In genomic region chr7:127535546-127536425, GRCh38 we compare ENCODE assay signal across 20 cellular contexts. TPM values are rescaled to one million over a fixed set of nuclear protein-coding genes. Genes with fewer than 3 reads are reported as not detected.
DNase-seq lines count a peak whose midpoint lies in the region; ATAC-seq and TF ChIP-seq lines count a peak whose summit lies in the region.
"Had no signal": no experiment of that assay in that cellular context is flagged by ENCODE, and none has a peak within 500 bp of the region (broad histone marks: within the 10 kb centered on the region; RNA-seq: fewer than 3 reads in every experiment).

No MANE protein-coding gene starts in this region.

- in situ Hi-C loops in HAP-1 (cut with MboI; ENCODE audit: low sequenced_read_pairs), result no loop called here

- H3K36me3 Mint-ChIP-seq in brain, result no peaks in the 10 kb centered on the region
- H3K36me3 Mint-ChIP-seq in neural progenitor cell, result no peaks in the 10 kb centered on the region
- H3K36me3 Mint-ChIP-seq: CD4-positive, CD25-positive, alpha-beta regulatory T cell had no signal

- TF ChIP-seq CTCF in brain (conservative IDR thresholded peaks at IDR 0.05), result no peak
- no peak for TF ChIP-seq CTCF in neural progenitor cell (IDR thresholded peaks at IDR 0.05)

- H3K4me1 Mint-ChIP-seq in brain (peaks cover 28% of the 10 kb centered on the region), neural progenitor cell (peaks cover 17% of the 10 kb centered on the region)
- H3K4me1 Mint-ChIP-seq: B cell had no signal

- H3K27ac ChIP-seq in iPS-20b (ENCODE audit: low read length) (no peak overlapping the region), neural progenitor cell (no peak overlapping the region), Karpas-422 (ENCODE audit: low read length) (no peak overlapping the region)
- H3K27ac ChIP-seq: BLaER1 treated with 17β-estradiol and CSF1 and Interleukin-3, amounts not matched to agents 10 nM and 100 nM had no signal

- H2AFZ ChIP-seq in neural progenitor cell (replicated peaks) (no peak overlapping the region), Karpas-422 (ENCODE audit: low read length) (no peak overlapping the region)

- DNase-seq in HAP-1 (ENCODE audit: low spot score in 2 of 2), result peak; percentile 55 to 97
- DNase-seq in neural progenitor cell (ENCODE audit: low spot score), result peak; percentile 56
- no peak for DNase-seq in Karpas-422
- DNase-seq in Right ventricle myocardium inferior (ENCODE audit: missing footprints), result no peak
- DNase-seq in NCI-H2196 (lab: John Stamatoyannopoulos, UW; ENCODE audit: unreplicated experiment), result no peak
- DNase-seq in CD1c-positive myeloid dendritic cell (ENCODE audit: extremely low spot score), result no peak
- DNase-seq: CD4-positive, CD25-positive, alpha-beta regulatory T cell; CD8-positive, alpha-beta memory T cell; COR-L47; DMS 273 treated with DMSO at 0.1 percent for 48 hours; DMS53; DND-41; EL; HCEC 1CT; IMR-90 had no signal

- peaks cover 31% of the 10 kb centered on the region for H3F3A ChIP-seq in neural progenitor cell (ENCODE audit: low read depth)

- H4K20me1 ChIP-seq in neural progenitor cell (ENCODE audit: low read depth) (no peaks in the 10 kb centered on the region), Karpas-422 (ENCODE audit: insufficient read depth, low read depth, low read length) (no peaks in the 10 kb centered on the region)
- H4K20me1 ChIP-seq: BLaER1 treated with 17β-estradiol and CSF1 and Interleukin-3, amounts not matched to agents 10 nM and 100 nM had no signal

- intact Hi-C loops in Right ventricle myocardium inferior (cut with DNase I), result no loop called here

- no peaks in the 10 kb centered on the region for H3K36me3 ChIP-seq in HAP-1 (replicated peaks)
- no peaks in the 10 kb centered on the region for H3K36me3 ChIP-seq in iPS-20b (ENCODE audit: insufficient read depth, low read depth, low read length)
- H3K36me3 ChIP-seq in neural progenitor cell, result no peaks in the 10 kb centered on the region
- H3K36me3 ChIP-seq in Karpas-422 (ENCODE audit: insufficient read depth, low read length), result no peaks in the 10 kb centered on the region
- H3K36me3 ChIP-seq: BLaER1 treated with 17β-estradiol and CSF1 and Interleukin-3, amounts not matched to agents 10 nM and 100 nM had no signal

- H3K4me3 ChIP-seq in HAP-1 (peak overlapping the region; percentile 21), iPS-20b (ENCODE audit: low read length) (peak overlapping the region; percentile 63; the same call in 1 of the 2 replicates), neural progenitor cell (peak overlapping the region; percentile 36), Karpas-422 (ENCODE audit: low read length) (no peak overlapping the region)
- H3K4me3 ChIP-seq: BLaER1 treated with 17β-estradiol and CSF1 and Interleukin-3, amounts not matched to agents 10 nM and 100 nM; GM12878 had no signal

- H3K9ac ChIP-seq in iPS-20b (ENCODE audit: low read depth, low read length), result no peak overlapping the region
- H3K9ac ChIP-seq in neural progenitor cell, result no peak overlapping the region
- no peak overlapping the region for H3K9ac ChIP-seq in Karpas-422 (ENCODE audit: low read length)
- H3K9ac ChIP-seq: BLaER1 treated with 17β-estradiol and CSF1 and Interleukin-3, amounts not matched to agents 10 nM and 100 nM had no signal

- H3K4me2 ChIP-seq in neural progenitor cell (peak overlapping the region; percentile 80), Karpas-422 (ENCODE audit: low read depth, low read length, poor library complexity, severe bottlenecking) (no peak overlapping the region)
- H3K4me2 ChIP-seq: BLaER1 treated with 17β-estradiol and CSF1 and Interleukin-3, amounts not matched to agents 10 nM and 100 nM had no signal

- H3K27me3 ChIP-seq in HAP-1 (ENCODE audit: low read depth) (no peaks in the 10 kb centered on the region), iPS-20b (ENCODE audit: insufficient read depth, low read length) (peaks cover 74% of the 10 kb centered on the region), neural progenitor cell (peaks cover 9% of the 10 kb centered on the region), Karpas-422 (ENCODE audit: low read length) (no peaks in the 10 kb centered on the region)
- H3K27me3 ChIP-seq: BLaER1 treated with 17β-estradiol and CSF1 and Interleukin-3, amounts not matched to agents 10 nM and 100 nM had no signal

- peak overlapping the region in 2 of 5 experiments; percentile 63 to 75 for H3K27ac Mint-ChIP-seq in brain
- no peak overlapping the region for H3K27ac Mint-ChIP-seq in neural progenitor cell
- H3K27ac Mint-ChIP-seq: B cell; CD4-positive, CD25-positive, alpha-beta regulatory T cell; CD8-positive, alpha-beta memory T cell had no signal

- ATAC-seq in Right ventricle myocardium inferior, result no peak
- ATAC-seq: GM12878 had no signal

- peaks cover 57% of the 10 kb centered on the region for H3K27me3 Mint-ChIP-seq in brain
- peaks cover 9% of the 10 kb centered on the region for H3K27me3 Mint-ChIP-seq in neural progenitor cell (ENCODE audit: insufficient read depth, low read depth)

- no peaks in the 10 kb centered on the region for H3K9me2 ChIP-seq in Karpas-422 (replicated peaks; ENCODE audit: insufficient read depth, low read length)

- H3K4me3 Mint-ChIP-seq in brain, result peak overlapping the region; percentile 64 to 89 (median 85)
- H3K4me3 Mint-ChIP-seq in neural progenitor cell, result peak overlapping the region; percentile 84
- H3K4me3 Mint-ChIP-seq: B cell; CD4-positive, CD25-positive, alpha-beta regulatory T cell had no signal

- peaks cover 33% of the 10 kb centered on the region for H3K4me1 ChIP-seq in HAP-1
- H3K4me1 ChIP-seq in iPS-20b (ENCODE audit: insufficient read depth, low read length), result 0 out of 2 replicates have a peak, but pooled peaks cover 3% of the 10 kb centered on the region
- peaks cover 42% of the 10 kb centered on the region for H3K4me1 ChIP-seq in neural progenitor cell
- no peaks in the 10 kb centered on the region for H3K4me1 ChIP-seq in Karpas-422 (ENCODE audit: low read length)
- H3K4me1 ChIP-seq: BLaER1 treated with 17β-estradiol and CSF1 and Interleukin-3, amounts not matched to agents 10 nM and 100 nM had no signal

- H3K79me2 ChIP-seq in neural progenitor cell (ENCODE audit: low read depth), result no peaks in the 10 kb centered on the region
- H3K79me2 ChIP-seq in Karpas-422 (ENCODE audit: low read length), result no peaks in the 10 kb centered on the region

- peaks cover 0 to 6% (median 4%) of the 10 kb centered on the region in 5 experiments for H3K9me3 Mint-ChIP-seq in brain
- peaks cover 4% of the 10 kb centered on the region for H3K9me3 Mint-ChIP-seq in neural progenitor cell
- H3K9me3 Mint-ChIP-seq: CD8-positive, alpha-beta memory T cell had no signal

- H3K9me3 ChIP-seq in HAP-1 (no peaks in the 10 kb centered on the region), iPS-20b (ENCODE audit: insufficient read depth, low read depth, low read length) (no peaks in the 10 kb centered on the region), neural progenitor cell (ENCODE audit: low read depth) (no peaks in the 10 kb centered on the region), Karpas-422 (ENCODE audit: low read length) (no peaks in the 10 kb centered on the region)

RNA-seq across cellular contexts. Expression of gene GCC1, which starts 49.6 kb away (rescaled TPM):
- polyA plus RNA-seq in brain (ENCODE audit: insufficient read depth, low read depth, low replicate concordance), result 9.7 TPM
- total RNA-seq in neural progenitor cell (ENCODE audit: low replicate concordance) (7.1 and 13.5 TPM in 2 replicates), Right ventricle myocardium inferior (7.5 TPM)
- 6.8 and 13.9 TPM in 2 replicates for total RNA-seq in Karpas-422 (2014; rRNA removed; shearing (Covaris generic); ENCODE audit: low replicate concordance)

RNA-seq across cellular contexts. Expression of gene ARF5, which starts 52.4 kb away (rescaled TPM):
- polyA plus RNA-seq in brain (ENCODE audit: insufficient read depth, low read depth, low replicate concordance), result 328 TPM
- total RNA-seq in neural progenitor cell (ENCODE audit: low replicate concordance) (229 and 266 TPM in 2 replicates), Right ventricle myocardium inferior (78.1 TPM)
- total RNA-seq in Karpas-422 (2014; rRNA removed; shearing (Covaris generic); ENCODE audit: low replicate concordance), result 110 and 197 TPM in 2 replicates

RNA-seq across cellular contexts. Expression of gene FSCN3, which starts 57.8 kb away (rescaled TPM):
- 1.3 TPM for polyA plus RNA-seq in brain (ENCODE audit: insufficient read depth, low read depth, low replicate concordance)
- total RNA-seq in neural progenitor cell (ENCODE audit: low replicate concordance) (1.1 and 2.2 TPM in 2 replicates), Right ventricle myocardium inferior (0.38 TPM)
- 3.9 and 12.5 TPM in 2 replicates for total RNA-seq in Karpas-422 (2014; rRNA removed; shearing (Covaris generic); ENCODE audit: low replicate concordance)

Comparison
In these comparisons a context has a peak if more than half of its experiments do, and no peak if none do; other contexts are left out.
1. DNase-seq: peak in HAP-1 (2 of 2) and neural progenitor cell (single experiment); none in Karpas-422 (single experiment), Right ventricle myocardium inferior (single experiment), NCI-H2196 (single experiment) and CD1c-positive myeloid dendritic cell (single experiment).